21 cellular contexts compared by ENCODE assay signal in the genomic region with DNA sequence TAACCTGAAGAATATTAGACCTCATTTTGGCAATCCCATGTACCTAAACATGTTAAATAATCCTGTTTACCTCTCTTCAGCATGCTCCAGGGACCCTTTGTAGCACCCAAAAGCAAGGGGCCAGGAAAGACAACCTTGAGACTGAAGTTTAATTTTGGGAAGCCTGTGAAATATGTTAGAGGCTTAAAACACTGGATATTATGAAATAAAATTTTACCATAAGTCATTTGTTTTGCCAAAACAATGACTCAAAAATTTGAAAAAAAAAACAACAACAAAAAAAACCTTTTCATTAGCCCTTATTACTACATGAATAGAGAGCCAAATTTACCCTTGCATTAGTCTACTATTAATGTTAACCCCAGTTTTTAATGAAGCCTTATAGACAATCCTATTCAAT. TPM values are rescaled to one million over a fixed set of nuclear protein-coding genes. Genes with fewer than 3 reads are reported as not detected.
DNase-seq lines count a peak whose midpoint lies in the region; ATAC-seq, FAIRE-seq and TF ChIP-seq lines count a peak whose summit lies in the region.
"Had no signal": no experiment of that assay in that cellular context is flagged by ENCODE, and none has a peak within 500 bp of the region (broad histone marks: within the 10 kb centered on the region; RNA-seq: fewer than 3 reads in every experiment).

No MANE protein-coding gene starts in this region.

- intact Hi-C loops in K562 (cut with micrococcal nuclease), result loop anchor here (5.0 kb wide), 1 partner anchor 88 kb away; a partner anchor contains a TSS

- no peak overlapping the region for H3K9ac ChIP-seq in K562 (ENCODE audit: insufficient read depth in 1 of 2, low read depth in 2 of 2, low read length in 2 of 2)
- H3K9ac ChIP-seq: BLaER1 treated with 17β-estradiol and CSF1 and Interleukin-3, amounts not matched to agents 10 nM and 100 nM had no signal

- H3K4me3 ChIP-seq in K562, result no peak overlapping the region
- H3K4me3 ChIP-seq: A549; BLaER1 treated with 17β-estradiol and CSF1 and Interleukin-3, amounts not matched to agents 10 nM and 100 nM; GM12878 had no signal

- peaks cover 36% of the 10 kb centered on the region for H3K79me2 ChIP-seq in K562 (ENCODE audit: control insufficient read depth, insufficient read depth, low read length)

- TF ChIP-seq POLR2A in K562 (conservative IDR thresholded peaks at IDR 0.05), result no peak

- in situ Hi-C loops in K562 (cut with MboI) (no loop called here), GM13977 (cut with MboI; ENCODE audit: low pct_unique_long_range_greater_than_20kb, low sequenced_read_pairs, unreplicated experiment) (no loop called here)

- peaks cover 7 to 27% of the 10 kb centered on the region in 2 experiments for H3K4me1 ChIP-seq in K562 (replicated peaks in 1 of 2; ENCODE audit: control insufficient read depth in 2 of 2, insufficient read depth in 2 of 2, low read length in 2 of 2)
- H3K4me1 ChIP-seq: A549 had no signal

- H3K27ac ChIP-seq in K562 (ENCODE audit: extremely low read depth, low read depth, low read length), result no peak overlapping the region
- H3K27ac ChIP-seq: 22Rv1; A549; BLaER1 treated with 17β-estradiol and CSF1 and Interleukin-3, amounts not matched to agents 10 nM and 100 nM; C4-2B had no signal

- no peaks in the 10 kb centered on the region for H3K9me1 ChIP-seq in K562 (ENCODE audit: control insufficient read depth, insufficient read depth, low read length)

- no peak overlapping the region for H2AFZ ChIP-seq in K562 (ENCODE audit: low read depth, low read length)

- H4K20me1 ChIP-seq in K562 (replicated peaks; ENCODE audit: control insufficient read depth, insufficient read depth, low read length), result 0 out of 2 replicates have a peak, but pooled peaks cover 4% of the 10 kb centered on the region

- CTCF ChIA-PET in K562 (lab: Yijun Ruan, JAX; ENCODE audit: low intra/inter-chr PET ratio), result interaction anchor here (0.6 kb wide), 1 partner anchor 840 kb away, joined by 3 read pairs; no protein-coding TSS in a partner anchor

- POLR2A ChIA-PET in K562 (lab: Yijun Ruan, JAX), result no interaction called here

- no peak for TF ChIP-seq EP300 in K562 (IDR thresholded peaks at IDR 0.05; ENCODE audit: low read length)

- ATAC-seq in K562 (no peak), HG03457 (IDR thresholded peaks at IDR 0.05; ENCODE audit: unreplicated experiment) (no peak)
- ATAC-seq: A549; CD8-positive, alpha-beta T cell; GM12878 had no signal

- peaks cover 8% of the 10 kb centered on the region; the same call in 2 of the 3 replicates for H3K36me3 ChIP-seq in K562 (ENCODE audit: control insufficient read depth, insufficient read depth, low read length)

- FAIRE-seq in G401.6 (lab: Jason Lieb, UNC) (peak; percentile 42), K562 (lab: Jason Lieb, UNC) (no peak)
- FAIRE-seq: A549, D721Med, GM12878, GM12892, GM19239 had no signal

- H3K4me2 ChIP-seq in K562 (ENCODE audit: insufficient read depth, low read length), result no peak overlapping the region
- H3K4me2 ChIP-seq: A549; BLaER1 treated with 17β-estradiol and CSF1 and Interleukin-3, amounts not matched to agents 10 nM and 100 nM had no signal

- peaks cover 34% of the 10 kb centered on the region for H3K9me3 ChIP-seq in K562 (replicated peaks; ENCODE audit: control insufficient read depth, insufficient read depth, low read depth, low read length)

- DNase-seq in OCI-M1 (lab: John Stamatoyannopoulos, UW) (peak; percentile 31), K562 (ENCODE audit: extremely low read depth in 1 of 4, low spot score in 3 of 4) (no peak), GM13977 (ENCODE audit: low spot score) (no peak)
- DNase-seq in activated naive CD4-positive, alpha-beta T cell treated with Interleukin-2 at 50 U/mL for 16 hours, result no peak
- DNase-seq: AML-193; Caco-2; Calu3; CD4-positive, alpha-beta T cell; CD8-positive, alpha-beta T cell; DMS79 treated with DMSO at 0.1 percent for 48 hours; GDM1 had no signal

- TF ChIP-seq RAD21 in K562 (CRISPR knock-in tag; conservative IDR thresholded peaks at IDR 0.05 in 1 of 2, IDR thresholded peaks at IDR 0.05 in 1 of 2), result no peak

- no TSS peak for BruUV-seq in K562 (replicated peaks; lab: Mats Ljungman, UMichigan)

- H3K27me3 ChIP-seq in K562 (ENCODE audit: control insufficient read depth in 2 of 2, insufficient read depth in 2 of 2, low read length in 2 of 2), result no peaks in the 10 kb centered on the region
- H3K27me3 ChIP-seq: BLaER1 treated with 17β-estradiol and CSF1 and Interleukin-3, amounts not matched to agents 10 nM and 100 nM had no signal

- TF ChIP-seq CTCF in K562 (IDR thresholded peaks at IDR 0.05 in 2 of 3, conservative IDR thresholded peaks at IDR 0.05 in 1 of 3; ENCODE audit: insufficient read depth in 2 of 3, low read depth in 1 of 3, low read length in 3 of 3) (no peak), GM13977 (IDR thresholded peaks at IDR 0.05; ENCODE audit: extremely low read depth, insufficient read depth, missing control alignments) (no peak)

TF ChIP-seq in K562, 482 proteins besides CTCF, POLR2A, EP300 and RAD21:
- TF ChIP-seq TRIM28 (IDR thresholded peaks at IDR 0.05), result peak; percentile 80
- no peak for TF ChIP-seq ZZZ3 (IDR thresholded peaks at IDR 0.05)
- TF ChIP-seq TARDBP (IDR thresholded peaks at IDR 0.05), result no peak
- TF ChIP-seq TRIM24 (IDR thresholded peaks at IDR 0.05), result peak; percentile 28 to 57; a peak in 3 of 4 replicates
- TF ChIP-seq CBX2 (IDR thresholded peaks at IDR 0.05; ENCODE audit: insufficient read depth, low read length, poor library complexity, severe bottlenecking), result no peak
- TF ChIP-seq HLTF (IDR thresholded peaks at IDR 0.05), result 0 out of 2 replicates have a peak, but pooled peaks have one; percentile 67
- TF ChIP-seq, protein P1, sequence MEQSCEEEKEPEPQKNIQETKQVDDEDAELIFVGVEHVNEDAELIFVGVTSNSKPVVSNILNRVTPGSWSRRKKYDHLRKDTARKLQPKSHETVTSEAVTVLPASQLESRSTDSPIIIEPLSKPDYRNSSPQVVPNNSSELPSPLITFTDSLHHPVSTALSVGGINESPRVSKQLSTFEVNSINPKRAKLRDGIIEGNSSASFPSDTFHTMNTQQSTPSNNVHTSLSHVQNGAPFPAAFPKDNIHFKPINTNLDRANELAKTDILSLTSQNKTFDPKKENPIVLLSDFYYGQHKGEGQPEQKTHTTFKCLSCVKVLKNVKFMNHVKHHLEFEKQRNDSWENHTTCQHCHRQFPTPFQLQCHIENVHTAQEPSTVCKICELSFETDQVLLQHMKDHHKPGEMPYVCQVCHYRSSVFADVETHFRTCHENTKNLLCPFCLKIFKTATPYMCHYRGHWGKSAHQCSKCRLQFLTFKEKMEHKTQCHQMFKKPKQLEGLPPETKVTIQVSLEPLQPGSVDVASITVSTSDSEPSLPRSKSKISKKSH (CRISPR knock-in tag; IDR thresholded peaks at IDR 0.05), result no peak
- peak in 1 of 2 experiments; percentile 81; a peak in 2 of 3 replicates for TF ChIP-seq CBX3 (IDR thresholded peaks at IDR 0.05; ENCODE audit: borderline replicate concordance in 1 of 2, low read length in 2 of 2)
- TF ChIP-seq, protein P2, sequence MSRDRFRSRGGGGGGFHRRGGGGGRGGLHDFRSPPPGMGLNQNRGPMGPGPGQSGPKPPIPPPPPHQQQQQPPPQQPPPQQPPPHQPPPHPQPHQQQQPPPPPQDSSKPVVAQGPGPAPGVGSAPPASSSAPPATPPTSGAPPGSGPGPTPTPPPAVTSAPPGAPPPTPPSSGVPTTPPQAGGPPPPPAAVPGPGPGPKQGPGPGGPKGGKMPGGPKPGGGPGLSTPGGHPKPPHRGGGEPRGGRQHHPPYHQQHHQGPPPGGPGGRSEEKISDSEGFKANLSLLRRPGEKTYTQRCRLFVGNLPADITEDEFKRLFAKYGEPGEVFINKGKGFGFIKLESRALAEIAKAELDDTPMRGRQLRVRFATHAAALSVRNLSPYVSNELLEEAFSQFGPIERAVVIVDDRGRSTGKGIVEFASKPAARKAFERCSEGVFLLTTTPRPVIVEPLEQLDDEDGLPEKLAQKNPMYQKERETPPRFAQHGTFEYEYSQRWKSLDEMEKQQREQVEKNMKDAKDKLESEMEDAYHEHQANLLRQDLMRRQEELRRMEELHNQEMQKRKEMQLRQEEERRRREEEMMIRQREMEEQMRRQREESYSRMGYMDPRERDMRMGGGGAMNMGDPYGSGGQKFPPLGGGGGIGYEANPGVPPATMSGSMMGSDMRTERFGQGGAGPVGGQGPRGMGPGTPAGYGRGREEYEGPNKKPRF (IDR thresholded peaks at IDR 0.05; ENCODE audit: low read depth, low read length), result no peak
TF ChIP-seq in K562: peak in this region for 4.

RNA-seq across cellular contexts. Expression of a gene that starts 49.7 kb away (rescaled TPM):
- 56.7 and 220 TPM in 2 replicates for total RNA-seq in K562 (2011; cell fraction: chromatin; rRNA removed; ENCODE audit: low replicate concordance)
- 58.0 and 74.9 TPM in 2 replicates for total RNA-seq in K562 (2011; cell fraction: nucleolus; rRNA removed)
- 99.8 and 119 TPM in 2 replicates for total RNA-seq in K562 (2011; cell fraction: nucleoplasm; rRNA removed)
- total RNA-seq in K562 (2014; rRNA removed), result 443 and 555 TPM in 2 replicates
- total RNA-seq in K562 (2014; rRNA removed; fragmentation: Illumina TruSeq; extraction: Trizol), result 683 and 814 TPM in 2 replicates
- 521 and 540 TPM in 2 replicates for total RNA-seq in K562 (2015; rRNA removed; fragmentation: Illumina TruSeq; extraction: Trizol)
- 283 and 309 TPM in 2 replicates for total RNA-seq in K562 (2021)
- 436 and 626 TPM in 2 replicates for polyA plus RNA-seq in K562 (2011; rRNA removed)
- polyA plus RNA-seq in K562 (2011; cell fraction: cytosol; rRNA removed), result 63.6 and 149 TPM in 2 replicates
- 85.9 and 178 TPM in 2 replicates for polyA plus RNA-seq in K562 (2011; cell fraction: nucleus; rRNA removed)
- 459 and 564 TPM in 2 replicates for polyA plus RNA-seq in K562 (2012)
- 656 and 724 TPM in 2 replicates for polyA plus RNA-seq in K562 (2014; fragmentation: Illumina TruSeq; extraction: Trizol)
- 100 to 1,000 TPM; 596 to 814 TPM for polyA plus RNA-seq in K562 (2014; fragmentation: Nextera tagmentation; extraction: Ambion mirVana)
- polyA plus RNA-seq in K562 (2014; rRNA removed), result 678 and 822 TPM in 2 replicates
- 292 and 352 TPM in 2 replicates for polyA minus RNA-seq in K562 (2011; rRNA and poly(A)+ RNA removed)
- polyA minus RNA-seq in K562 (2011; cell fraction: cytosol; rRNA and poly(A)+ RNA removed), result 101 and 105 TPM in 2 replicates
- polyA minus RNA-seq in K562 (2011; cell fraction: nucleus; rRNA and poly(A)+ RNA removed), result 42.4 and 123 TPM in 2 replicates
